Comparison of ENCODE assay signal across 8 cellular contexts in genomic region chr6:27547157-27548075, GRCh38.
DNase-seq lines count a peak whose midpoint lies in the region; ATAC-seq lines count a peak whose summit lies in the region.

No MANE protein-coding gene starts in this region.

- no peak for ATAC-seq in GM21576 (IDR thresholded peaks at IDR 0.05; ENCODE audit: unreplicated experiment)

- peak; percentile 94 for DNase-seq in DMS 273 (lab: John Stamatoyannopoulos, UW; ENCODE audit: unreplicated experiment)
- DNase-seq in HS-5 (ENCODE audit: low read depth): peak; percentile 75
- peak; percentile 92 for DNase-seq in SK-N-MC (ENCODE audit: low read depth, low spot score)
- peak; percentile 58 for DNase-seq in fibroblast of the conjunctiva (ENCODE audit: low read depth)
- no peak for DNase-seq in cortex of kidney (lab: John Stamatoyannopoulos, UW)
- DNase-seq in ureter (ENCODE audit: low spot score): no peak
- DNase-seq in activated CD4-positive, CD25-positive, alpha-beta regulatory T cell (lab: John Stamatoyannopoulos, UW): no peak

- no peaks in the 10 kb centered on the region for H3K9me3 ChIP-seq in SK-N-MC (ENCODE audit: low read depth, low read length)

- peak overlapping the region; percentile 98 for H3K4me3 ChIP-seq in SK-N-MC

- H3K9ac ChIP-seq in SK-N-MC (ENCODE audit: insufficient read length): peak overlapping the region; percentile 94

- no peaks in the 10 kb centered on the region for H3K36me3 ChIP-seq in SK-N-MC (ENCODE audit: insufficient read depth, low read length)

- peak overlapping the region; percentile 87 for H3K27ac ChIP-seq in SK-N-MC

Comparison
In these comparisons a context has a peak if more than half of its experiments do, and no peak if none do; other contexts are left out.
1. DNase-seq: peak in DMS 273 (single experiment), HS-5 (single experiment), SK-N-MC (single experiment) and fibroblast of the conjunctiva (single experiment); none in cortex of kidney (single experiment), ureter (single experiment) and activated CD4-positive, CD25-positive, alpha-beta regulatory T cell (0 of 4).